Comparison of ENCODE assay signal across 9 cellular contexts in the genomic region with DNA sequence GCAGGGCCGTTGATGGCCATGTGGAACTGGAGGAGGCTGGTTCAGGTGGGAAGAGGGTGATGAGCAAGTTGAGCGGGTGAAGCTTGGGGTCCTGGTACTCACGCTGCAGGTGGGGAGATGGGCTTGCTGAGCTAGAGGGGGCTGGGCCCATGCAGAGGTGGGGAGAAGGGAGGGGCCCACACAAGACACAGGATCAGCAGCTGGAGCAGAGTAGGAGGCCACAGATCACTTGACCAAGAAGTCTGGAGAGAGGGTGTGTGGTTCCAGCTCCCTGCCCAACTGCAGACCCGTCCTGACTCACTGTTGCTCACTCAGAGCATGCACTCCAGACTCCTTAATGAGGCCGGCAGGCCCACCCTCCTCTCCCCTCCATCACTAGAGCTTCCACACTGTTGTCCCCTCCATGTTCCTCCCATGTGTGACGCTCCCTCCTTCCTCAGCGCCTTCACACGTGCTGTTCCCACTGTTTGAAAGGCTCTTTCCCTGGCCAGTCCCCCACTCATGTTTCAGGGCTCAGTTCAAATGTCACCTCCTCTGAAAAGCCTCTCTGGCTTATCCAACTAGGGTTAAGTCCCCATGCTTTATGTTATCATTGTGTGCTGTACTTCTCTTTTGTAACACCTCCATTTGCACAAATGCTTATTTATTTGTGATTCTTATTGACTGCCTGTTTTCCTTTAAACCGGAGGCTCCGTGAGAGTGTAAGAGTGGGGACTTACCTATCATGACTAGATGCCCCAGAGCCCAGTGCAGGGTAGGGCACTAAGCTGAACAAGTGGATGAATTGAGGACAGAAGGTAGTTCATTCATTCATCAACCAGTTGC. TPM values are rescaled to one million over a fixed set of nuclear protein-coding genes. Genes with fewer than 3 reads are reported as not detected.
A peak's percentile ranks its signal among the peaks of the same experiment; 100 is the strongest.
DNase-seq lines count a peak whose midpoint lies in the region; ATAC-seq and TF ChIP-seq lines count a peak whose summit lies in the region.
"Had no signal": no experiment of that assay in that cellular context is flagged by ENCODE, and none has a peak within 500 bp of the region (broad histone marks: within the 10 kb centered on the region; RNA-seq: fewer than 3 reads in every experiment).

No MANE protein-coding gene starts in this region.

- no peaks in the 10 kb centered on the region for H3K9me3 Mint-ChIP-seq in activated CD8-positive, alpha-beta memory T cell treated with anti-CD3 and anti-CD28 coated beads, Interleukin-2, amount 10 ng/mL, durations not matched to agents 7 days and 5 days (ENCODE audit: low read depth)
- H3K9me3 Mint-ChIP-seq in activated CD4-positive, alpha-beta memory T cell treated with anti-CD3 and anti-CD28 coated beads for 36 hours: no peaks in the 10 kb centered on the region
- no peaks in the 10 kb centered on the region for H3K9me3 Mint-ChIP-seq in stimulated activated naive B cell treated with anti-CD40 and anti-IgM and Interleukin-4, amounts not matched to agents 10 μg/mL and 1 μg/mL and 100 μg/mL, for 72 hours

- H3K27me3 ChIP-seq in foreskin keratinocyte: no peaks in the 10 kb centered on the region
- H3K27me3 ChIP-seq: heart right ventricle had no signal

- peak overlapping the region; percentile 84 for H3K4me3 Mint-ChIP-seq in activated CD8-positive, alpha-beta memory T cell treated with anti-CD3 and anti-CD28 coated beads, Interleukin-2, amount 10 ng/mL, durations not matched to agents 7 days and 5 days
- peak overlapping the region; percentile 88 for H3K4me3 Mint-ChIP-seq in activated CD4-positive, alpha-beta memory T cell treated with anti-CD3 and anti-CD28 coated beads for 36 hours
- peak overlapping the region; percentile 82 to 90 for H3K4me3 Mint-ChIP-seq in stimulated activated naive B cell treated with anti-CD40 and anti-IgM and Interleukin-4, amounts not matched to agents 10 μg/mL and 1 μg/mL and 100 μg/mL, for 72 hours

- no peak for DNase-seq in activated CD8-positive, alpha-beta memory T cell treated with anti-CD3 and anti-CD28 coated beads, Interleukin-2, amount 10 ng/mL, durations not matched to agents 7 days and 5 days
- no peak for DNase-seq in activated CD8-positive, alpha-beta memory T cell treated with anti-CD3 and anti-CD28 coated beads, Interleukin-2, amount 50 U/mL, for 4 hours
- no peak for DNase-seq in activated CD4-positive, alpha-beta memory T cell treated with anti-CD3 and anti-CD28 coated beads for 36 hours
- DNase-seq in foreskin keratinocyte (no peak), DMS79 (lab: John Stamatoyannopoulos, UW) (no peak)
- no peak for DNase-seq in stimulated activated naive B cell treated with anti-CD40 and anti-IgM and Interleukin-4, amounts not matched to agents 10 μg/mL and 1 μg/mL and 100 μg/mL, for 72 hours
- DNase-seq: heart right ventricle had no signal

- ATAC-seq in activated CD8-positive, alpha-beta memory T cell treated with anti-CD3 and anti-CD28 coated beads, Interleukin-2, amount 10 ng/mL, durations not matched to agents 7 days and 5 days: no peak
- peak; percentile 38 for ATAC-seq in foreskin keratinocyte
- ATAC-seq in stimulated activated naive B cell treated with anti-CD40 and anti-IgM and Interleukin-4, amounts not matched to agents 10 μg/mL and 1 μg/mL and 100 μg/mL, for 72 hours (replicated peaks): no peak
- ATAC-seq in GM19463 (IDR thresholded peaks at IDR 0.05; ENCODE audit: unreplicated experiment): no peak
- ATAC-seq in HG02623 (IDR thresholded peaks at IDR 0.05; ENCODE audit: unreplicated experiment): no peak
- ATAC-seq: heart right ventricle had no signal

- peaks cover 6% of the 10 kb centered on the region for H3K36me3 Mint-ChIP-seq in activated CD8-positive, alpha-beta memory T cell treated with anti-CD3 and anti-CD28 coated beads, Interleukin-2, amount 10 ng/mL, durations not matched to agents 7 days and 5 days
- H3K36me3 Mint-ChIP-seq in activated CD4-positive, alpha-beta memory T cell treated with anti-CD3 and anti-CD28 coated beads for 36 hours: peaks cover 24% of the 10 kb centered on the region
- H3K36me3 Mint-ChIP-seq in stimulated activated naive B cell treated with anti-CD40 and anti-IgM and Interleukin-4, amounts not matched to agents 10 μg/mL and 1 μg/mL and 100 μg/mL, for 72 hours: peaks cover 40 to 43% of the 10 kb centered on the region in 2 donors

- POLR2A ChIA-PET in activated CD4-positive, alpha-beta memory T cell treated with anti-CD3 and anti-CD28 coated beads for 36 hours (lab: Charles Lee): interaction anchor here (1.3 kb wide), 1 partner anchor 11 kb away, joined by 6 read pairs; a partner anchor contains a TSS

- intact Hi-C loops in activated CD4-positive, alpha-beta memory T cell treated with anti-CD3 and anti-CD28 coated beads for 36 hours (cut with micrococcal nuclease): loop anchor here (10.0 kb wide), 1 partner anchor 321 kb away; a partner anchor contains a TSS

- H3K4me1 ChIP-seq in foreskin keratinocyte: peaks cover 8% of the 10 kb centered on the region

- no peak for TF ChIP-seq CTCF in foreskin keratinocyte (conservative IDR thresholded peaks at IDR 0.05)

- peaks cover 34% of the 10 kb centered on the region for H3K4me1 Mint-ChIP-seq in activated CD8-positive, alpha-beta memory T cell treated with anti-CD3 and anti-CD28 coated beads, Interleukin-2, amount 10 ng/mL, durations not matched to agents 7 days and 5 days
- peaks cover 36% of the 10 kb centered on the region for H3K4me1 Mint-ChIP-seq in activated CD4-positive, alpha-beta memory T cell treated with anti-CD3 and anti-CD28 coated beads for 36 hours (ENCODE audit: low read depth)
- peaks cover 36 to 46% of the 10 kb centered on the region in 2 donors for H3K4me1 Mint-ChIP-seq in stimulated activated naive B cell treated with anti-CD40 and anti-IgM and Interleukin-4, amounts not matched to agents 10 μg/mL and 1 μg/mL and 100 μg/mL, for 72 hours

- H3K27me3 Mint-ChIP-seq in activated CD8-positive, alpha-beta memory T cell treated with anti-CD3 and anti-CD28 coated beads, Interleukin-2, amount 10 ng/mL, durations not matched to agents 7 days and 5 days: no peaks in the 10 kb centered on the region
- no peaks in the 10 kb centered on the region for H3K27me3 Mint-ChIP-seq in activated CD4-positive, alpha-beta memory T cell treated with anti-CD3 and anti-CD28 coated beads for 36 hours
- H3K27me3 Mint-ChIP-seq in stimulated activated naive B cell treated with anti-CD40 and anti-IgM and Interleukin-4, amounts not matched to agents 10 μg/mL and 1 μg/mL and 100 μg/mL, for 72 hours: no peaks in the 10 kb centered on the region

- H3K27ac ChIP-seq in foreskin keratinocyte: peak overlapping the region; percentile 87

- CTCF ChIA-PET in activated CD8-positive, alpha-beta memory T cell treated with anti-CD3 and anti-CD28 coated beads, Interleukin-2, amount 10 ng/mL, durations not matched to agents 7 days and 5 days (lab: Charles Lee): interaction anchor here (0.6 to 1.8 kb wide), 5 partner anchors 12 to 68 kb away, joined by 3 to 11 read pairs (median 6); no protein-coding TSS in a partner anchor
- CTCF ChIA-PET in activated CD4-positive, alpha-beta memory T cell treated with anti-CD3 and anti-CD28 coated beads for 36 hours (lab: Charles Lee): interaction anchor here (0.8 to 5.7 kb wide), 3 partner anchors 13 to 55 kb away, joined by 3 to 39 read pairs (median 5); no protein-coding TSS in a partner anchor

- H3K27ac Mint-ChIP-seq in activated CD8-positive, alpha-beta memory T cell treated with anti-CD3 and anti-CD28 coated beads, Interleukin-2, amount 10 ng/mL, durations not matched to agents 7 days and 5 days: peak overlapping the region; percentile 72
- peak overlapping the region; percentile 1 for H3K27ac Mint-ChIP-seq in activated CD4-positive, alpha-beta memory T cell treated with anti-CD3 and anti-CD28 coated beads for 36 hours
- H3K27ac Mint-ChIP-seq in stimulated activated naive B cell treated with anti-CD40 and anti-IgM and Interleukin-4, amounts not matched to agents 10 μg/mL and 1 μg/mL and 100 μg/mL, for 72 hours: peak overlapping the region; percentile 79

RNA-seq across cellular contexts. Expression of a gene that starts 2.3 kb away (rescaled TPM):
- 10 to 100 TPM; 26.5 to 40.8 TPM for total RNA-seq in activated CD8-positive, alpha-beta memory T cell treated with anti-CD3 and anti-CD28 coated beads, Interleukin-2, amount 10 ng/mL, durations not matched to agents 7 days and 5 days
- total RNA-seq in activated CD4-positive, alpha-beta memory T cell treated with anti-CD3 and anti-CD28 coated beads for 36 hours: 10 to 100 TPM; 40.6 to 42.1 TPM
- total RNA-seq in foreskin keratinocyte: 28.4 and 42.4 TPM in 2 replicates
- polyA plus RNA-seq in foreskin keratinocyte: 63.5 and 82.0 TPM in 2 replicates

RNA-seq across cellular contexts. Expression of a gene that starts 11.5 kb away (rescaled TPM):
- total RNA-seq in activated CD8-positive, alpha-beta memory T cell treated with anti-CD3 and anti-CD28 coated beads, Interleukin-2, amount 10 ng/mL, durations not matched to agents 7 days and 5 days: 1 to 10 TPM; 1.1 to 3.7 TPM
- total RNA-seq in activated CD4-positive, alpha-beta memory T cell treated with anti-CD3 and anti-CD28 coated beads for 36 hours: under 1 TPM; 0.33 to 0.36 TPM
- not detected in 2 replicates for total RNA-seq in foreskin keratinocyte
- polyA plus RNA-seq in foreskin keratinocyte: 0.02 and 0.03 TPM in 2 replicates

RNA-seq across cellular contexts. Expression of a gene that starts 23.1 kb away (rescaled TPM):
- total RNA-seq in activated CD8-positive, alpha-beta memory T cell treated with anti-CD3 and anti-CD28 coated beads, Interleukin-2, amount 10 ng/mL, durations not matched to agents 7 days and 5 days: not detected
- total RNA-seq in activated CD4-positive, alpha-beta memory T cell treated with anti-CD3 and anti-CD28 coated beads for 36 hours: not detected
- total RNA-seq in foreskin keratinocyte: not detected in 2 replicates
- polyA plus RNA-seq in foreskin keratinocyte: not detected in 2 replicates

RNA-seq across cellular contexts. Expression of a gene that starts 59.1 kb away (rescaled TPM):
- not detected for total RNA-seq in activated CD8-positive, alpha-beta memory T cell treated with anti-CD3 and anti-CD28 coated beads, Interleukin-2, amount 10 ng/mL, durations not matched to agents 7 days and 5 days
- not detected for total RNA-seq in activated CD4-positive, alpha-beta memory T cell treated with anti-CD3 and anti-CD28 coated beads for 36 hours
- total RNA-seq in foreskin keratinocyte: not detected in 2 replicates
- not detected in 2 replicates for polyA plus RNA-seq in foreskin keratinocyte
- total RNA-seq: heart right ventricle had no signal
- polyA plus RNA-seq: heart right ventricle had no signal

Comparison
In these comparisons a context has a peak if more than half of its experiments do, and no peak if none do; other contexts are left out.
1. H3K27ac Mint-ChIP-seq: peak in every context shown above with its lines; median percentile 79 in stimulated activated naive B cell treated with anti-CD40 and anti-IgM and Interleukin-4, amounts not matched to agents 10 μg/mL and 1 μg/mL and 100 μg/mL, for 72 hours; 72 in activated CD8-positive, alpha-beta memory T cell treated with anti-CD3 and anti-CD28 coated beads, Interleukin-2, amount 10 ng/mL, durations not matched to agents 7 days and 5 days; 1 in activated CD4-positive, alpha-beta memory T cell treated with anti-CD3 and anti-CD28 coated beads for 36 hours.